ENCODE assay signal across 10 cellular contexts in genomic region chr2:64062840-64063239, GRCh38. TPM values are rescaled to one million over a fixed set of nuclear protein-coding genes. Genes with fewer than 3 reads are reported as not detected.
DNase-seq lines count a peak whose midpoint lies in the region; ATAC-seq, FAIRE-seq and TF ChIP-seq lines count a peak whose summit lies in the region.
"Had no signal": no experiment of that assay in that cellular context is flagged by ENCODE, and none has a peak within 500 bp of the region (broad histone marks: within the 10 kb centered on the region; RNA-seq: fewer than 3 reads in every experiment).

No MANE protein-coding gene starts in this region.

- FAIRE-seq in islet of Langerhans (lab: Jason Lieb, UNC) (peak; percentile 30), frontal cortex (lab: Jason Lieb, UNC) (no peak)
- FAIRE-seq: TTC549 had no signal

- no peak overlapping the region for H3K4me3 ChIP-seq in coronary artery
- H3K4me3 ChIP-seq: skin epidermis had no signal

- H3K27ac ChIP-seq in coronary artery: no peak overlapping the region

- DNase-seq in COLO668 (lab: John Stamatoyannopoulos, UW; ENCODE audit: unreplicated experiment) (peak; percentile 49), RPMI7951 (ENCODE audit: low read depth) (peak; percentile 69), frontal cortex (ENCODE audit: low spot score in 2 of 2) (no peak), coronary artery (ENCODE audit: low spot score) (no peak), GOT3 (lab: John Stamatoyannopoulos, UW) (no peak)

- ATAC-seq in GM21576 (IDR thresholded peaks at IDR 0.05; ENCODE audit: unreplicated experiment): peak; percentile 48
- no peak for ATAC-seq in HG03025 (IDR thresholded peaks at IDR 0.05; ENCODE audit: low FRiP score, unreplicated experiment)

- no peak for TF ChIP-seq CTCF in coronary artery (IDR thresholded peaks at IDR 0.05)

RNA-seq across cellular contexts. Expression of gene VPS54, which starts 43.6 kb away (rescaled TPM):
- total RNA-seq in RPMI7951 (2014; rRNA removed; shearing (Covaris generic)): 25.2 and 27.8 TPM in 2 replicates
- total RNA-seq in frontal cortex: 38.7 TPM

Comparison
In these comparisons a context has a peak if more than half of its experiments do, and no peak if none do; other contexts are left out.
1. DNase-seq: peak in COLO668 (single experiment) and RPMI7951 (single experiment); none in frontal cortex (0 of 2), coronary artery (single experiment) and GOT3 (single experiment).